1 cellular context compared by ENCODE assay signal in the genomic region with DNA sequence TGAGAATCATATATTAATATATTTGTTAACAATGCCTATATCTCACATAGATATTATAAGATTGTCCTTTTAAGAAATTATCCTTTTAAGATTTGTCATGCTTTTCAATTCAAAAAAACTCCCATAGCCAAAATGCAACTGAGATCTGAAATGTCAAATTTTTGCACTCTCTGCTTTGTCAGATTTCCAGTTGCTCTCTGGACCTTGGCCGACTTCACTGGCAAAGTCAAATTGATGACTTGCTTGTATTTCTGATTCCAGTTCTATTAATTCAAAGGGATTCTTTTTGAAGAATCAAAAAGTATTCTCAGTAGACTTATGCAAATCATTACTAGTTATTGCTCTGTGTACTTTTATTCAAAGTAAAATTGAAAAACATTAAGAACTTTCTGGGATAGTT.
TF ChIP-seq lines count a peak whose summit lies in the region.

No MANE protein-coding gene starts in this region.

TF ChIP-seq in HepG2, 621 proteins besides CTCF, POLR2A, EP300 and RAD21 (continued from another document):
- TF ChIP-seq, protein P1, sequence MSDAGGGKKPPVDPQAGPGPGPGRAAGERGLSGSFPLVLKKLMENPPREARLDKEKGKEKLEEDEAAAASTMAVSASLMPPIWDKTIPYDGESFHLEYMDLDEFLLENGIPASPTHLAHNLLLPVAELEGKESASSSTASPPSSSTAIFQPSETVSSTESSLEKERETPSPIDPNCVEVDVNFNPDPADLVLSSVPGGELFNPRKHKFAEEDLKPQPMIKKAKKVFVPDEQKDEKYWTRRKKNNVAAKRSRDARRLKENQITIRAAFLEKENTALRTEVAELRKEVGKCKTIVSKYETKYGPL (CRISPR knock-in tag; IDR thresholded peaks at IDR 0.05), result no peak
- TF ChIP-seq ZNF543 (CRISPR knock-in tag; IDR thresholded peaks at IDR 0.05) (no peak), NR2F6 (IDR thresholded peaks at IDR 0.05) (no peak), NR2F6 (CRISPR knock-in tag; IDR thresholded peaks at IDR 0.05) (no peak)
- TF ChIP-seq, protein P2, sequence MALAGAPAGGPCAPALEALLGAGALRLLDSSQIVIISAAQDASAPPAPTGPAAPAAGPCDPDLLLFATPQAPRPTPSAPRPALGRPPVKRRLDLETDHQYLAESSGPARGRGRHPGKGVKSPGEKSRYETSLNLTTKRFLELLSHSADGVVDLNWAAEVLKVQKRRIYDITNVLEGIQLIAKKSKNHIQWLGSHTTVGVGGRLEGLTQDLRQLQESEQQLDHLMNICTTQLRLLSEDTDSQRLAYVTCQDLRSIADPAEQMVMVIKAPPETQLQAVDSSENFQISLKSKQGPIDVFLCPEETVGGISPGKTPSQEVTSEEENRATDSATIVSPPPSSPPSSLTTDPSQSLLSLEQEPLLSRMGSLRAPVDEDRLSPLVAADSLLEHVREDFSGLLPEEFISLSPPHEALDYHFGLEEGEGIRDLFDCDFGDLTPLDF (CRISPR knock-in tag; IDR thresholded peaks at IDR 0.05), result no peak
- TF ChIP-seq, protein P3, sequence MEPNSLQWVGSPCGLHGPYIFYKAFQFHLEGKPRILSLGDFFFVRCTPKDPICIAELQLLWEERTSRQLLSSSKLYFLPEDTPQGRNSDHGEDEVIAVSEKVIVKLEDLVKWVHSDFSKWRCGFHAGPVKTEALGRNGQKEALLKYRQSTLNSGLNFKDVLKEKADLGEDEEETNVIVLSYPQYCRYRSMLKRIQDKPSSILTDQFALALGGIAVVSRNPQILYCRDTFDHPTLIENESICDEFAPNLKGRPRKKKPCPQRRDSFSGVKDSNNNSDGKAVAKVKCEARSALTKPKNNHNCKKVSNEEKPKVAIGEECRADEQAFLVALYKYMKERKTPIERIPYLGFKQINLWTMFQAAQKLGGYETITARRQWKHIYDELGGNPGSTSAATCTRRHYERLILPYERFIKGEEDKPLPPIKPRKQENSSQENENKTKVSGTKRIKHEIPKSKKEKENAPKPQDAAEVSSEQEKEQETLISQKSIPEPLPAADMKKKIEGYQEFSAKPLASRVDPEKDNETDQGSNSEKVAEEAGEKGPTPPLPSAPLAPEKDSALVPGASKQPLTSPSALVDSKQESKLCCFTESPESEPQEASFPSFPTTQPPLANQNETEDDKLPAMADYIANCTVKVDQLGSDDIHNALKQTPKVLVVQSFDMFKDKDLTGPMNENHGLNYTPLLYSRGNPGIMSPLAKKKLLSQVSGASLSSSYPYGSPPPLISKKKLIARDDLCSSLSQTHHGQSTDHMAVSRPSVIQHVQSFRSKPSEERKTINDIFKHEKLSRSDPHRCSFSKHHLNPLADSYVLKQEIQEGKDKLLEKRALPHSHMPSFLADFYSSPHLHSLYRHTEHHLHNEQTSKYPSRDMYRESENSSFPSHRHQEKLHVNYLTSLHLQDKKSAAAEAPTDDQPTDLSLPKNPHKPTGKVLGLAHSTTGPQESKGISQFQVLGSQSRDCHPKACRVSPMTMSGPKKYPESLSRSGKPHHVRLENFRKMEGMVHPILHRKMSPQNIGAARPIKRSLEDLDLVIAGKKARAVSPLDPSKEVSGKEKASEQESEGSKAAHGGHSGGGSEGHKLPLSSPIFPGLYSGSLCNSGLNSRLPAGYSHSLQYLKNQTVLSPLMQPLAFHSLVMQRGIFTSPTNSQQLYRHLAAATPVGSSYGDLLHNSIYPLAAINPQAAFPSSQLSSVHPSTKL (CRISPR knock-in tag; IDR thresholded peaks at IDR 0.05), result no peak
TF ChIP-seq in HepG2: peak in this region for 0.
